ENCODE assay signal across 15 cellular contexts in genomic region chr6:105163186-105163585, GRCh38. TPM values are rescaled to one million over a fixed set of nuclear protein-coding genes. Genes with fewer than 3 reads are reported as not detected.
DNase-seq lines count a peak whose midpoint lies in the region; ATAC-seq and TF ChIP-seq lines count a peak whose summit lies in the region.
"Had no signal": no experiment of that assay in that cellular context is flagged by ENCODE, and none has a peak within 500 bp of the region (broad histone marks: within the 10 kb centered on the region; RNA-seq: fewer than 3 reads in every experiment).

No MANE protein-coding gene starts in this region.

- H3K56ac ChIP-seq in IMR-90 (ENCODE audit: extremely low read depth, insufficient read depth, low read length), result no peak overlapping the region

- H2BK15ac ChIP-seq in IMR-90 (ENCODE audit: low read depth, low read length), result no peak overlapping the region

- intact Hi-C loops in IMR-90 (cut with micrococcal nuclease), result no loop called here
- intact Hi-C loops in psoas muscle (cut with DNase I), result loop anchor here in 1 of 2 donors (5.0 kb wide), 1 partner anchor 164 kb away; no protein-coding TSS in a partner anchor

- H3K4me1 ChIP-seq in IMR-90 (ENCODE audit: control insufficient read depth, insufficient read depth, low read length), result peaks cover 3% of the 10 kb centered on the region
- H3K4me1 ChIP-seq in SJCRH30, result peaks cover 60% of the 10 kb centered on the region
- H3K4me1 ChIP-seq in psoas muscle, result peaks cover 60% of the 10 kb centered on the region
- no peaks in the 10 kb centered on the region for H3K4me1 ChIP-seq in CD8-positive, alpha-beta memory T cell (ENCODE audit: insufficient read depth, low read length)
- H3K4me1 ChIP-seq: Peyer's patch had no signal

- peaks cover 2% of the 10 kb centered on the region; the same call in 1 of the 2 replicates for H3K36me3 ChIP-seq in IMR-90 (ENCODE audit: control insufficient read depth, insufficient read depth, low read length)
- H3K36me3 ChIP-seq in SJCRH30, result peaks cover 26% of the 10 kb centered on the region
- H3K36me3 ChIP-seq in psoas muscle (ENCODE audit: insufficient read depth in 1 of 2, low read depth in 1 of 2), result peaks cover 0 to 25% of the 10 kb centered on the region in 2 donors
- no peaks in the 10 kb centered on the region for H3K36me3 ChIP-seq in CD8-positive, alpha-beta memory T cell (ENCODE audit: insufficient read depth, low read length)
- H3K36me3 ChIP-seq: BLaER1 treated with 17β-estradiol and CSF1 and Interleukin-3, amounts not matched to agents 10 nM and 100 nM; Peyer's patch had no signal

- H3K27ac Mint-ChIP-seq in CD8-positive, alpha-beta memory T cell, result no peak overlapping the region

- no peak overlapping the region for H3K14ac ChIP-seq in IMR-90 (replicated peaks; ENCODE audit: low read depth, low read length)

- H3K9me1 ChIP-seq in IMR-90 (ENCODE audit: insufficient read depth, low read length), result peaks cover 2% of the 10 kb centered on the region; the same call in 1 of the 2 replicates

- DNase-seq in DMS 273 (lab: John Stamatoyannopoulos, UW; ENCODE audit: unreplicated experiment), result peak; percentile 81
- peak; percentile 14 for DNase-seq in IMR-90
- DNase-seq in SJCRH30, result peak in 1 of 2 experiments; percentile 65
- no peak for DNase-seq in psoas muscle
- DNase-seq in stimulated activated naive CD4-positive, alpha-beta T cell treated with Interleukin-2 at 50 U/mL for 16 hours (lab: John Stamatoyannopoulos, UW), result no peak
- no peak for DNase-seq in activated gamma-delta T cell (lab: John Stamatoyannopoulos, UW)
- no peak for DNase-seq in CD8-positive, alpha-beta memory T cell
- DNase-seq: DMS79 treated with DMSO at 0.1 percent for 48 hours, KBM-7, MV-4-11, NCI-H1694 treated with DMSO at 0.1 percent for 48 hours, NCI-H2107, NCI-H446 treated with DMSO at 0.1 percent for 48 hours, Peyer's patch had no signal

- no peak overlapping the region for H3K9ac ChIP-seq in IMR-90 (ENCODE audit: low read depth, low read length)
- H3K9ac ChIP-seq: BLaER1 treated with 17β-estradiol and CSF1 and Interleukin-3, amounts not matched to agents 10 nM and 100 nM had no signal

- H2BK20ac ChIP-seq in IMR-90 (ENCODE audit: low read depth, low read length), result no peak overlapping the region

- no peaks in the 10 kb centered on the region for H3K36me3 Mint-ChIP-seq in CD8-positive, alpha-beta memory T cell

- H3K4ac ChIP-seq in IMR-90 (ENCODE audit: low read depth, low read length), result no peak overlapping the region

- no peaks in the 10 kb centered on the region for H3K4me1 Mint-ChIP-seq in CD8-positive, alpha-beta memory T cell

- H2BK120ac ChIP-seq in IMR-90 (ENCODE audit: low read depth, low read length), result no peak overlapping the region

- no peak overlapping the region for H3K4me3 ChIP-seq in IMR-90 (ENCODE audit: insufficient read depth, low read depth, low read length)
- no peak overlapping the region for H3K4me3 ChIP-seq in SJCRH30
- no peak overlapping the region for H3K4me3 ChIP-seq in psoas muscle
- no peak overlapping the region for H3K4me3 ChIP-seq in CD8-positive, alpha-beta memory T cell (ENCODE audit: low read length)
- H3K4me3 ChIP-seq: BLaER1 treated with 17β-estradiol and CSF1 and Interleukin-3, amounts not matched to agents 10 nM and 100 nM; Peyer's patch had no signal

- no peak overlapping the region for H4K5ac ChIP-seq in IMR-90 (ENCODE audit: low read depth, low read length)

- in situ Hi-C loops in IMR-90 (cut with MboI; ENCODE audit: low sequenced_read_pairs), result no loop called here

- H2AK9ac ChIP-seq in IMR-90 (replicated peaks; ENCODE audit: low read depth, low read length, poor library complexity), result no peak overlapping the region

- no peak overlapping the region for H2AFZ ChIP-seq in IMR-90 (replicated peaks; ENCODE audit: low read length, poor library complexity)

- H2BK5ac ChIP-seq in IMR-90 (ENCODE audit: low read depth, low read length, poor library complexity, severe bottlenecking), result no peak overlapping the region

- H4K91ac ChIP-seq in IMR-90 (ENCODE audit: insufficient read depth, low read depth, low read length), result no peak overlapping the region

- no peak overlapping the region for H4K8ac ChIP-seq in IMR-90 (ENCODE audit: low read depth in 2 of 2, low read length in 2 of 2)

- no peak for TF ChIP-seq RAD21 in IMR-90 (IDR thresholded peaks at IDR 0.05; ENCODE audit: low read length)

- H3K9me3 Mint-ChIP-seq in CD8-positive, alpha-beta memory T cell, result no peaks in the 10 kb centered on the region

- no peak for TF ChIP-seq CTCF in IMR-90 (conservative IDR thresholded peaks at IDR 0.05; ENCODE audit: low read depth, low read length)
- no peak for TF ChIP-seq CTCF in psoas muscle (IDR thresholded peaks at IDR 0.05)

- no peak overlapping the region for H3K4me3 Mint-ChIP-seq in CD8-positive, alpha-beta memory T cell

- H3K27me3 Mint-ChIP-seq in CD8-positive, alpha-beta memory T cell, result peaks cover 14 to 38% of the 10 kb centered on the region in 2 donors

- H3K9me3 ChIP-seq in IMR-90 (ENCODE audit: control insufficient read depth, insufficient read depth, low read length), result no peaks in the 10 kb centered on the region
- H3K9me3 ChIP-seq in SJCRH30 (replicated peaks), result no peaks in the 10 kb centered on the region
- no peaks in the 10 kb centered on the region for H3K9me3 ChIP-seq in psoas muscle
- H3K9me3 ChIP-seq in CD8-positive, alpha-beta memory T cell (ENCODE audit: low read length), result no peaks in the 10 kb centered on the region
- H3K9me3 ChIP-seq: BLaER1 treated with 17β-estradiol and CSF1 and Interleukin-3, amounts not matched to agents 10 nM and 100 nM; Peyer's patch had no signal

- H4K20me1 ChIP-seq in IMR-90 (ENCODE audit: insufficient read depth, low read length), result no peaks in the 10 kb centered on the region
- H4K20me1 ChIP-seq: BLaER1 treated with 17β-estradiol and CSF1 and Interleukin-3, amounts not matched to agents 10 nM and 100 nM had no signal

- H3K27me3 ChIP-seq in IMR-90 (ENCODE audit: control insufficient read depth, insufficient read depth, low read length) (no peaks in the 10 kb centered on the region), SJCRH30 (no peaks in the 10 kb centered on the region), psoas muscle (ENCODE audit: insufficient read depth in 3 of 3, low read length in 2 of 3) (no peaks in the 10 kb centered on the region)
- H3K27me3 ChIP-seq in CD8-positive, alpha-beta memory T cell (ENCODE audit: insufficient read depth, low read length, poor library complexity, severe bottlenecking), result peaks cover 5% of the 10 kb centered on the region
- H3K27me3 ChIP-seq: BLaER1 treated with 17β-estradiol and CSF1 and Interleukin-3, amounts not matched to agents 10 nM and 100 nM; Peyer's patch had no signal

- H3K27ac ChIP-seq in IMR-90 (ENCODE audit: insufficient read depth, low read length) (no peak overlapping the region), SJCRH30 (peak overlapping the region; percentile 90), psoas muscle (peak overlapping the region; percentile 88)
- H3K27ac ChIP-seq in CD8-positive, alpha-beta memory T cell (ENCODE audit: low read depth, low read length), result no peak overlapping the region
- H3K27ac ChIP-seq: BLaER1 treated with 17β-estradiol and CSF1 and Interleukin-3, amounts not matched to agents 10 nM and 100 nM; Peyer's patch had no signal

- POLR2A ChIA-PET in IMR-90 (lab: Charles Lee; ENCODE audit: unreplicated experiment), result no interaction called here
- POLR2A ChIA-PET in CD8-positive, alpha-beta memory T cell (lab: Charles Lee), result no interaction called here

- H3K4me2 ChIP-seq in IMR-90 (ENCODE audit: low read depth, low read length), result no peak overlapping the region
- H3K4me2 ChIP-seq: BLaER1 treated with 17β-estradiol and CSF1 and Interleukin-3, amounts not matched to agents 10 nM and 100 nM had no signal

- CTCF ChIA-PET in IMR-90 (lab: Yijun Ruan, JAX), result no interaction called here
- CTCF ChIA-PET in CD8-positive, alpha-beta memory T cell (lab: Charles Lee), result no interaction called here

- no peak overlapping the region for H2AK5ac ChIP-seq in IMR-90 (ENCODE audit: low read depth, low read length)

- peaks cover 0 to 22% of the 10 kb centered on the region in 2 experiments; a peak in 3 of 4 replicates for H3K79me1 ChIP-seq in IMR-90 (ENCODE audit: low read depth in 1 of 2, low read length in 2 of 2)

- no TSS peak for BruUV-seq in IMR-90 (replicated peaks; lab: Mats Ljungman, UMichigan)

- ATAC-seq in IMR-90 (ENCODE audit: low read depth) (no peak), psoas muscle (no peak)

- no peak overlapping the region for H3K23ac ChIP-seq in IMR-90 (ENCODE audit: low read depth, low read length)

- TF ChIP-seq POLR2A in IMR-90 (IDR thresholded peaks at IDR 0.05; ENCODE audit: low read depth, low read length), result no peak

- no peak overlapping the region for H3K18ac ChIP-seq in IMR-90 (ENCODE audit: low read depth, low read length)

- dilution Hi-C loops in IMR-90 (cut with HindIII; ENCODE audit: low sequenced_read_pairs, unreplicated experiment), result no loop called here

TF ChIP-seq in IMR-90, 13 proteins besides CTCF, POLR2A, EP300 and RAD21:
- TF ChIP-seq RFX5 (IDR thresholded peaks at IDR 0.05; ENCODE audit: low read depth, low read length), result no peak
- no peak for TF ChIP-seq FOS (IDR thresholded peaks at IDR 0.05; ENCODE audit: low read depth, low read length)
- no peak for TF ChIP-seq MAZ (IDR thresholded peaks at IDR 0.05; ENCODE audit: borderline replicate concordance, low read depth, low read length)
- TF ChIP-seq CHD1 (IDR thresholded peaks at IDR 0.05; ENCODE audit: low read depth, low read length), result no peak
- TF ChIP-seq RCOR1 (IDR thresholded peaks at IDR 0.05; ENCODE audit: insufficient replicate concordance, low read length), result no peak

RNA-seq across cellular contexts. Expression of gene POPDC3, which starts 16.6 kb away (rescaled TPM):
- total RNA-seq in IMR-90 (2012; rRNA removed), result 25.8 and 29.4 TPM in 2 replicates
- polyA plus RNA-seq in IMR-90 (2012; rRNA removed), result 19.7 and 22.7 TPM in 2 replicates
- 3.7 and 8.9 TPM in 2 replicates for polyA plus RNA-seq in IMR-90 (2012; cell fraction: cytosol; rRNA removed)
- polyA plus RNA-seq in IMR-90 (2012; cell fraction: nucleus; rRNA removed; ENCODE audit: low replicate concordance), result 1.9 and 20.4 TPM in 2 replicates
- total RNA-seq in SJCRH30 (2014; rRNA removed; shearing (Covaris generic)), result 57.9 and 59.6 TPM in 2 replicates
- total RNA-seq in psoas muscle, result 100 to 1,000 TPM in 2 of 4 donors, 10 to 100 TPM in 2; 80.1 to 170 (median 103) TPM
- 100 to 1,000 TPM; 108 to 271 (median 132) TPM for polyA plus RNA-seq in psoas muscle
- total RNA-seq in CD8-positive, alpha-beta memory T cell, result not detected
- polyA plus RNA-seq in CD8-positive, alpha-beta memory T cell, result not detected
- total RNA-seq: Peyer's patch had no signal

Comparison
In these comparisons a context has a peak if more than half of its experiments do, and no peak if none do; other contexts are left out.
1. DNase-seq: peak in DMS 273 (single experiment) and IMR-90 (single experiment); none in psoas muscle (0 of 2), stimulated activated naive CD4-positive, alpha-beta T cell treated with Interleukin-2 at 50 U/mL for 16 hours (single experiment), activated gamma-delta T cell (single experiment) and CD8-positive, alpha-beta memory T cell (0 of 5).
2. H3K27ac ChIP-seq: peak in SJCRH30 (single experiment) and psoas muscle (single experiment); none in IMR-90 (single experiment) and CD8-positive, alpha-beta memory T cell (single experiment).
3. RNA of gene POPDC3, which starts 16.6 kb away (total RNA-seq): 80.1 to 170 TPM in psoas muscle, 57.9 to 59.6 TPM in SJCRH30 and 25.8 to 29.4 TPM in IMR-90; not detected in CD8-positive, alpha-beta memory T cell; every median in the first group is over 10 times any median in the second.